2 cellular contexts compared by ENCODE assay signal in genomic region chr2:134917219-134917957, GRCh38.
TF ChIP-seq lines count a peak whose summit lies in the region.

No MANE protein-coding gene starts in this region.

TF ChIP-seq in K562, 482 proteins besides CTCF, POLR2A, EP300 and RAD21 (continued from another document):
- TF ChIP-seq ZBTB5 (IDR thresholded peaks at IDR 0.05) = no peak

TF ChIP-seq in HepG2, 621 proteins besides CTCF, POLR2A, EP300 and RAD21 (continued from another document and continues in another):
- TF ChIP-seq ZNF687 (CRISPR knock-in tag; IDR thresholded peaks at IDR 0.05) (0 out of 2 replicates have a peak, but pooled peaks have one; percentile 35), HOXA7 (CRISPR knock-in tag; IDR thresholded peaks at IDR 0.05) (no peak), FOXP1 (IDR thresholded peaks at IDR 0.05) (no peak), FOXP1 (CRISPR knock-in tag; IDR thresholded peaks at IDR 0.05) (0 out of 2 replicates have a peak, but pooled peaks have one; percentile 6), ZNF558 (CRISPR knock-in tag; IDR thresholded peaks at IDR 0.05; ENCODE audit: borderline replicate concordance) (peak; percentile 18; the same call in 1 of the 2 replicates), ZFAT (CRISPR knock-in tag; conservative IDR thresholded peaks at IDR 0.05) (no peak), ZMAT5 (CRISPR knock-in tag; IDR thresholded peaks at IDR 0.05; ENCODE audit: borderline replicate concordance, low read depth) (no peak), ATF2 (CRISPR knock-in tag; IDR thresholded peaks at IDR 0.05) (no peak), SIN3B (IDR thresholded peaks at IDR 0.05; ENCODE audit: low read length) (no peak), KMT2A (CRISPR knock-in tag; IDR thresholded peaks at IDR 0.05) (no peak; the same call in 1 of the 2 replicates), SMAD1 (CRISPR knock-in tag; IDR thresholded peaks at IDR 0.05; ENCODE audit: borderline replicate concordance, low read depth) (0 out of 2 replicates have a peak, but pooled peaks have one; percentile 24), BHLHE40 (IDR thresholded peaks at IDR 0.05; ENCODE audit: low read length) (no peak), TEAD3 (CRISPR knock-in tag; optimal IDR thresholded peaks at IDR 0.05; ENCODE audit: borderline replicate concordance) (peak; percentile 27), ZNF781 (CRISPR knock-in tag; IDR thresholded peaks at IDR 0.05; ENCODE audit: borderline replicate concordance, not compliant biosample characterization) (peak; percentile 9), ZNF597 (CRISPR knock-in tag; IDR thresholded peaks at IDR 0.05) (no peak), ZNF839 (CRISPR knock-in tag; IDR thresholded peaks at IDR 0.05; ENCODE audit: borderline replicate concordance) (no peak), KDM6A (CRISPR knock-in tag; IDR thresholded peaks at IDR 0.05; ENCODE audit: low read depth) (no peak), ETV6 (CRISPR knock-in tag; conservative IDR thresholded peaks at IDR 0.05) (peak; percentile 44; the same call in 1 of the 2 replicates), ARID2 (CRISPR knock-in tag; IDR thresholded peaks at IDR 0.05; ENCODE audit: borderline replicate concordance) (peak; percentile 71; the same call in 1 of the 2 replicates), ZNF619 (CRISPR knock-in tag; IDR thresholded peaks at IDR 0.05) (peak; percentile 21; the same call in 1 of the 2 replicates), HBP1 (CRISPR knock-in tag; IDR thresholded peaks at IDR 0.05; ENCODE audit: low read depth) (0 out of 2 replicates have a peak, but pooled peaks have one; percentile 24), NR2F1 (CRISPR knock-in tag; IDR thresholded peaks at IDR 0.05) (0 out of 4 replicates have a peak, but pooled peaks of 1 of the 2 experiments have one; percentile 41), ZNF816 (CRISPR knock-in tag; IDR thresholded peaks at IDR 0.05; ENCODE audit: borderline replicate concordance) (no peak), ZNF607 (CRISPR knock-in tag; IDR thresholded peaks at IDR 0.05; ENCODE audit: borderline replicate concordance) (no peak), ZNF460 (CRISPR knock-in tag; IDR thresholded peaks at IDR 0.05; ENCODE audit: borderline replicate concordance) (peak; percentile 48; the same call in 1 of the 2 replicates), RXRA (CRISPR knock-in tag; IDR thresholded peaks at IDR 0.05) (0 out of 2 replicates have a peak, but pooled peaks have one; percentile 30), GATAD2A (CRISPR knock-in tag; IDR thresholded peaks at IDR 0.05) (peak; percentile 55), SP5 (CRISPR knock-in tag; IDR thresholded peaks at IDR 0.05; ENCODE audit: borderline replicate concordance, low read depth) (0 out of 2 replicates have a peak, but pooled peaks have one; percentile 31), MNT (IDR thresholded peaks at IDR 0.05) (no peak), KLF16 (CRISPR knock-in tag; IDR thresholded peaks at IDR 0.05) (peak in 1 of 2 experiments; percentile 14; a peak in 1 of 4 replicates), KDM2A (CRISPR knock-in tag; IDR thresholded peaks at IDR 0.05; ENCODE audit: borderline replicate concordance, low read depth) (peak; percentile 34; the same call in 1 of the 2 replicates), PHF8 (CRISPR knock-in tag; IDR thresholded peaks at IDR 0.05) (no peak), LBX2 (CRISPR knock-in tag; IDR thresholded peaks at IDR 0.05; ENCODE audit: borderline replicate concordance) (no peak), FLYWCH1 (CRISPR knock-in tag; IDR thresholded peaks at IDR 0.05) (0 out of 2 replicates have a peak, but pooled peaks have one; percentile 2), ZNF407 (CRISPR knock-in tag; IDR thresholded peaks at IDR 0.05; ENCODE audit: not compliant biosample characterization) (peak; percentile 19), YY1 (IDR thresholded peaks at IDR 0.05; ENCODE audit: insufficient read depth, insufficient replicate concordance, low read depth, low read length) (peak; percentile 50), TCF12 (IDR thresholded peaks at IDR 0.05) (no peak), TCF12 (CRISPR knock-in tag; IDR thresholded peaks at IDR 0.05) (0 out of 2 replicates have a peak, but pooled peaks have one; percentile 1), ONECUT2 (CRISPR knock-in tag; IDR thresholded peaks at IDR 0.05) (peak; percentile 62; the same call in 1 of the 2 replicates)
